ENCODE assay signal across 8 cellular contexts in genomic region chr4:17613761-17614415, GRCh38. TPM values are rescaled to one million over a fixed set of nuclear protein-coding genes. Genes with fewer than 3 reads are reported as not detected.
DNase-seq lines count a peak whose midpoint lies in the region; ATAC-seq and TF ChIP-seq lines count a peak whose summit lies in the region.

No MANE protein-coding gene starts in this region.

- no peak for TF ChIP-seq POLR2A in spleen (IDR thresholded peaks at IDR 0.05)

- TF ChIP-seq CTCF in OCI-LY3 (IDR thresholded peaks at IDR 0.05; ENCODE audit: low read depth, low read length) (no peak), ascending aorta (IDR thresholded peaks at IDR 0.05) (no peak), spleen (IDR thresholded peaks at IDR 0.05 in 8 of 11, conservative IDR thresholded peaks at IDR 0.05 in 3 of 11) (no peak)

- peaks cover 45% of the 10 kb centered on the region for H3K79me2 ChIP-seq in OCI-LY3 (ENCODE audit: low read length)

- peaks cover 15% of the 10 kb centered on the region for H3K36me3 ChIP-seq in OCI-LY3 (replicated peaks; ENCODE audit: low read depth, low read length)
- peaks cover 0 to 6% of the 10 kb centered on the region in 2 donors for H3K36me3 ChIP-seq in ascending aorta
- H3K36me3 ChIP-seq in iPS-18a (ENCODE audit: control insufficient read depth, low read depth, low read length) = peaks cover 14% of the 10 kb centered on the region
- H3K36me3 ChIP-seq in spleen = peaks cover 0 to 36% (median 11%) of the 10 kb centered on the region in 6 donors

- peaks cover 22% of the 10 kb centered on the region for H4K20me1 ChIP-seq in OCI-LY3 (ENCODE audit: insufficient read depth, low read length)

- WGBS in spleen, 5 donors = 0 to 9% (median 2%) methylated on average over 23 of the region's 23 CpGs

- H2AFZ ChIP-seq in OCI-LY3 (ENCODE audit: low read depth, low read length) = peak overlapping the region; percentile 100

- intact Hi-C loops in ascending aorta (cut with DNase I) = loop anchor here (1.0 to 2.0 kb wide), 3 partner anchors 37 to 407 kb away; partner anchors contain the start of genes DCAF16, LAP3, LCORL and NCAPG
- intact Hi-C loops in spleen (cut with DNase I; ENCODE audit: low total_unique reads) = no loop called here

- H3K9me3 ChIP-seq in OCI-LY3 (ENCODE audit: insufficient read depth, low read length) (no peaks in the 10 kb centered on the region), ascending aorta (no peaks in the 10 kb centered on the region), iPS-18a (ENCODE audit: control insufficient read depth, low read depth, low read length) (no peaks in the 10 kb centered on the region), spleen (no peaks in the 10 kb centered on the region)

- peak overlapping the region; percentile 89 for H3K4me2 ChIP-seq in OCI-LY3 (ENCODE audit: low read length)

- no peaks in the 10 kb centered on the region for H3K27me3 ChIP-seq in OCI-LY3 (ENCODE audit: low read depth, low read length)
- no peaks in the 10 kb centered on the region for H3K27me3 ChIP-seq in ascending aorta
- no peaks in the 10 kb centered on the region for H3K27me3 ChIP-seq in iPS-18a (ENCODE audit: control insufficient read depth, insufficient read depth, low read length)
- H3K27me3 ChIP-seq in spleen (replicated peaks in 1 of 7) = no peaks in the 10 kb centered on the region

- H3K27ac ChIP-seq in OCI-LY3 (ENCODE audit: low read length) (peak overlapping the region; percentile 48), ascending aorta (peak overlapping the region; percentile 80 to 81), iPS-18a (ENCODE audit: low read length) (no peak overlapping the region), spleen (peak overlapping the region; percentile 77 to 94 (median 86))

- peak overlapping the region; percentile 94 for H3K9ac ChIP-seq in OCI-LY3 (ENCODE audit: low read length)
- H3K9ac ChIP-seq in iPS-18a (ENCODE audit: low read length) = peak overlapping the region; percentile 98

- H3K4me1 ChIP-seq in OCI-LY3 (ENCODE audit: low read length) (no peaks in the 10 kb centered on the region), ascending aorta (peaks cover 4 to 19% of the 10 kb centered on the region in 2 donors), iPS-18a (ENCODE audit: control insufficient read depth, low read depth, low read length) (no peaks in the 10 kb centered on the region), spleen (peaks cover 20 to 56% (median 48%) of the 10 kb centered on the region in 6 donors)

- peak; percentile 55 for ATAC-seq in HG02678 (IDR thresholded peaks at IDR 0.05; ENCODE audit: unreplicated experiment)

- DNase-seq in NCI-H2227 (lab: John Stamatoyannopoulos, UW; ENCODE audit: unreplicated experiment) (peak; percentile 49), NCI-H2227 treated with DMSO at 0.1 percent for 48 hours (lab: John Stamatoyannopoulos, UW) (no peak), ascending aorta (ENCODE audit: low spot score in 2 of 2) (no peak), spleen (peak; percentile 80), NCI-H82 treated with DMSO at 0.1 percent for 48 hours (lab: John Stamatoyannopoulos, UW; ENCODE audit: unreplicated experiment) (no peak)

- H3K4me3 ChIP-seq in OCI-LY3 (ENCODE audit: low read length) (peak overlapping the region; percentile 94), ascending aorta (peak overlapping the region; percentile 80 to 91), iPS-18a (ENCODE audit: low read length) (peak overlapping the region; percentile 88), spleen (peak overlapping the region; percentile 60 to 95 (median 86))

RNA-seq across cellular contexts. Expression of gene MED28, which starts 0.6 kb away (rescaled TPM):
- total RNA-seq in ascending aorta = 6.2 TPM
- 10 to 100 TPM; 20.4 to 62.5 (median 50.6) TPM for total RNA-seq in spleen
- 10 to 100 TPM in 2 of 3 donors, 1 to 10 TPM in 1; 8.9 to 17.5 (median 15.5) TPM for polyA plus RNA-seq in spleen

RNA-seq across cellular contexts. Expression of gene LAP3, which starts 36.9 kb away (rescaled TPM):
- 60.3 TPM for total RNA-seq in ascending aorta
- total RNA-seq in spleen = 100 to 1,000 TPM in 5 of 7 donors, 10 to 100 TPM in 2; 71.0 to 135 (median 121) TPM
- 10 to 100 TPM; 47.0 to 85.5 (median 52.5) TPM for polyA plus RNA-seq in spleen

Comparison
In these comparisons a context has a peak if more than half of its experiments do, and no peak if none do; other contexts are left out.
1. DNase-seq: peak in NCI-H2227 (single experiment) and spleen (single experiment); none in NCI-H2227 treated with DMSO at 0.1 percent for 48 hours (single experiment), ascending aorta (0 of 2) and NCI-H82 treated with DMSO at 0.1 percent for 48 hours (single experiment).
2. Peak in every context shown above with its lines, with median percentiles within 50 percentile points of each other: H3K4me3 ChIP-seq.